ENCODE assay signal across 16 cellular contexts in genomic region chr19:29769997-29770396, GRCh38. TPM values are rescaled to one million over a fixed set of nuclear protein-coding genes. Genes with fewer than 3 reads are reported as not detected.
DNase-seq lines count a peak whose midpoint lies in the region; TF ChIP-seq lines count a peak whose summit lies in the region.
"Had no signal": no experiment of that assay in that cellular context is flagged by ENCODE, and none has a peak within 500 bp of the region (broad histone marks: within the 10 kb centered on the region; RNA-seq: fewer than 3 reads in every experiment).

No MANE protein-coding gene starts in this region.

- H2AFZ ChIP-seq in trophoblast cell (ENCODE audit: insufficient read depth, low read length, poor library complexity) = no peak overlapping the region

- no peak overlapping the region for H3K4me2 ChIP-seq in trophoblast cell (ENCODE audit: low read length)
- H3K4me2 ChIP-seq: BLaER1 had no signal

- H4K8ac ChIP-seq in trophoblast cell (ENCODE audit: low read depth, low read length) = no peak overlapping the region

- no peaks in the 10 kb centered on the region for H3K79me2 ChIP-seq in trophoblast cell (ENCODE audit: control insufficient read depth, insufficient read depth, low read length, poor library complexity)

- no peak overlapping the region for H3K9ac ChIP-seq in trophoblast cell (ENCODE audit: low read length)
- H3K9ac ChIP-seq: BLaER1 had no signal

- H3K9me3 ChIP-seq in HEK293 (ENCODE audit: control insufficient read depth, insufficient read depth, low read depth, low read length) (no peaks in the 10 kb centered on the region), trophoblast cell (ENCODE audit: insufficient read depth, low read depth, low read length) (no peaks in the 10 kb centered on the region)
- H3K9me3 ChIP-seq: BE2C, BLaER1 had no signal

- H2BK12ac ChIP-seq in trophoblast cell (ENCODE audit: low read length) = no peak overlapping the region

- H4K91ac ChIP-seq in trophoblast cell (ENCODE audit: low read depth, low read length) = no peak overlapping the region

- H2BK120ac ChIP-seq in trophoblast cell (ENCODE audit: insufficient read depth, low read length, poor library complexity) = no peak overlapping the region

- H3K4me1 ChIP-seq in HEK293 (ENCODE audit: control insufficient read depth, insufficient read depth, low read length) (peaks cover 3% of the 10 kb centered on the region; the same call in 1 of the 2 replicates), trophoblast cell (ENCODE audit: control insufficient read depth in 1 of 2, insufficient read depth in 2 of 2, low read length in 2 of 2) (peaks cover 6 to 10% of the 10 kb centered on the region in 2 experiments)
- H3K4me1 ChIP-seq: BE2C had no signal

- no CpG with 5 or more reads among the region's 8 CpGs for WGBS in trophoblast cell (ENCODE audit: extremely low coverage, insufficient coverage, insufficient read length)

- H2BK5ac ChIP-seq in trophoblast cell (ENCODE audit: low read depth, low read length, poor library complexity) = no peak overlapping the region

- TF ChIP-seq CTCF in HEK293 (tag by site-specific recombination; IDR thresholded peaks at IDR 0.05) = no peak

- H3K79me1 ChIP-seq in trophoblast cell (ENCODE audit: low read length) = peaks cover 14% of the 10 kb centered on the region

- H3K14ac ChIP-seq in trophoblast cell (ENCODE audit: low read length) = no peak overlapping the region

- no peak overlapping the region for H3K4ac ChIP-seq in trophoblast cell (ENCODE audit: low read depth, low read length)

- peak; percentile 10 for DNase-seq in D341Med (ENCODE audit: low spot score)
- peak; percentile 97 for DNase-seq in trophoblast cell
- DNase-seq in NCI-H526 (lab: John Stamatoyannopoulos, UW) = no peak
- DNase-seq in Kasumi-1 (lab: John Stamatoyannopoulos, UW) = no peak
- DNase-seq: 8988T; ACHN; BE2C; C1 segment of cervical spinal cord; CD4-positive, alpha-beta memory T cell; CD8-positive, alpha-beta memory T cell; COR-L47; DMS79 treated with DMSO at 0.1 percent for 48 hours; GF-D8 had no signal

- H3K36me3 ChIP-seq in HEK293 (ENCODE audit: control insufficient read depth in 2 of 2, insufficient read depth in 1 of 2, low read length in 2 of 2) (no peaks in the 10 kb centered on the region), trophoblast cell (ENCODE audit: control insufficient read depth in 1 of 2, insufficient read depth in 2 of 2, low read length in 2 of 2) (no peaks in the 10 kb centered on the region)
- H3K36me3 ChIP-seq: BE2C, BLaER1 had no signal

- H3K27ac ChIP-seq in HEK293 (ENCODE audit: extremely low read depth, low read depth, low read length) (no peak overlapping the region), trophoblast cell (ENCODE audit: low read depth, low read length) (no peak overlapping the region)
- H3K27ac ChIP-seq: BLaER1 had no signal

- H3K23ac ChIP-seq in trophoblast cell (ENCODE audit: low read length) = no peak overlapping the region

- no peak overlapping the region for H2AK5ac ChIP-seq in trophoblast cell (ENCODE audit: low read length)

- CTCF ChIA-PET in HEK293 (lab: Yijun Ruan, JAX) = interaction anchor here (0.5 to 8.9 kb wide), 10 partner anchors 11 to 876 kb away, joined by 3 to 138 read pairs (median 3); no protein-coding TSS in a partner anchor

- H4K12ac ChIP-seq in trophoblast cell (ENCODE audit: low read depth, low read length) = no peak overlapping the region

- POLR2A ChIA-PET in HEK293 (lab: Yijun Ruan, JAX) = interaction anchor here (0.8 kb wide), 1 partner anchor 55 kb away, joined by 3 read pairs; no protein-coding TSS in a partner anchor

- H3K27me3 ChIP-seq in trophoblast cell (ENCODE audit: insufficient read depth, low read length) = no peaks in the 10 kb centered on the region
- H3K27me3 ChIP-seq: BE2C, BLaER1 had no signal

- no peak overlapping the region for H3K18ac ChIP-seq in trophoblast cell (ENCODE audit: low read length)

- no peak overlapping the region for H3K4me3 ChIP-seq in HEK293 (ENCODE audit: low read depth, low read length)
- peak overlapping the region; percentile 12 for H3K4me3 ChIP-seq in trophoblast cell (ENCODE audit: low read depth, low read length)
- H3K4me3 ChIP-seq: BLaER1 had no signal

TF ChIP-seq in HEK293, 187 proteins besides CTCF, POLR2A, EP300 and RAD21:
- TF ChIP-seq ZNF473 (tag by site-specific recombination; IDR thresholded peaks at IDR 0.05) (0 out of 2 replicates have a peak, but pooled peaks have one; percentile 10), ZNF548 (tag by site-specific recombination; IDR thresholded peaks at IDR 0.05) (peak; percentile 72; the same call in 1 of the 2 replicates), ZNF391 (tag by site-specific recombination; IDR thresholded peaks at IDR 0.05; ENCODE audit: borderline replicate concordance, low read depth) (no peak), EGR2 (tag by site-specific recombination; IDR thresholded peaks at IDR 0.05; ENCODE audit: low read depth) (peak; percentile 26; the same call in 1 of the 2 replicates)
- TF ChIP-seq, protein P1, sequence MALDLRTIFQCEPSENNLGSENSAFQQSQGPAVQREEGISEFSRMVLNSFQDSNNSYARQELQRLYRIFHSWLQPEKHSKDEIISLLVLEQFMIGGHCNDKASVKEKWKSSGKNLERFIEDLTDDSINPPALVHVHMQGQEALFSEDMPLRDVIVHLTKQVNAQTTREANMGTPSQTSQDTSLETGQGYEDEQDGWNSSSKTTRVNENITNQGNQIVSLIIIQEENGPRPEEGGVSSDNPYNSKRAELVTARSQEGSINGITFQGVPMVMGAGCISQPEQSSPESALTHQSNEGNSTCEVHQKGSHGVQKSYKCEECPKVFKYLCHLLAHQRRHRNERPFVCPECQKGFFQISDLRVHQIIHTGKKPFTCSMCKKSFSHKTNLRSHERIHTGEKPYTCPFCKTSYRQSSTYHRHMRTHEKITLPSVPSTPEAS (tag by site-specific recombination; IDR thresholded peaks at IDR 0.05) = no peak

RNA-seq across cellular contexts. Expression of gene CCNE1, which starts 41.8 kb away (rescaled TPM):
- 402 and 418 TPM in 2 replicates for polyA plus RNA-seq in trophoblast cell (2013)
- polyA plus RNA-seq: CD14-positive monocyte had no signal

RNA-seq across cellular contexts. Expression of gene C19orf12, which starts 54.9 kb away (rescaled TPM):
- 17.9 and 18.2 TPM in 2 replicates for polyA plus RNA-seq in trophoblast cell (2013)

Comparison
In these comparisons a context has a peak if more than half of its experiments do, and no peak if none do; other contexts are left out.
1. DNase-seq: peak in D341Med (single experiment) and trophoblast cell (2 of 2); none in NCI-H526 (0 of 2) and Kasumi-1 (0 of 2).